In genomic region chr2:101362777-101363176, GRCh38 we compare ENCODE assay signal across 22 cellular contexts. TPM values are rescaled to one million over a fixed set of nuclear protein-coding genes. Genes with fewer than 3 reads are reported as not detected.
DNase-seq lines count a peak whose midpoint lies in the region; ATAC-seq and TF ChIP-seq lines count a peak whose summit lies in the region.
"Had no signal": no experiment of that assay in that cellular context is flagged by ENCODE, and none has a peak within 500 bp of the region (broad histone marks: within the 10 kb centered on the region; RNA-seq: fewer than 3 reads in every experiment).

No MANE protein-coding gene starts in this region.

- H3K36me3 Mint-ChIP-seq in activated naive CD4-positive, alpha-beta T cell treated with anti-CD3 and anti-CD28 coated beads, Interleukin-2, amount 10 ng/mL, durations not matched to agents 7 days and 5 days: no peaks in the 10 kb centered on the region
- no peaks in the 10 kb centered on the region for H3K36me3 Mint-ChIP-seq in effector memory CD8-positive, alpha-beta T cell (ENCODE audit: insufficient read depth)
- no peaks in the 10 kb centered on the region for H3K36me3 Mint-ChIP-seq in stimulated activated memory B cell treated with anti-CD40 and anti-IgM and Interleukin-4, amounts not matched to agents 10 μg/mL and 1 μg/mL and 100 μg/mL, for 72 hours
- no peaks in the 10 kb centered on the region for H3K36me3 Mint-ChIP-seq in HFFc6 (ENCODE audit: low read depth)
- H3K36me3 Mint-ChIP-seq: CD14-positive monocyte had no signal

- H3K4me3 ChIP-seq in HEK293 (ENCODE audit: low read depth, low read length): no peak overlapping the region
- H3K4me3 ChIP-seq: A549, GM23248, SJCRH30 had no signal

- no peak for ATAC-seq in effector memory CD8-positive, alpha-beta T cell (replicated peaks)
- no peak for ATAC-seq in stimulated activated memory B cell treated with anti-CD40 and anti-IgM and Interleukin-4, amounts not matched to agents 10 μg/mL and 1 μg/mL and 100 μg/mL, for 72 hours
- no peak for ATAC-seq in GM19463 (IDR thresholded peaks at IDR 0.05; ENCODE audit: unreplicated experiment)
- ATAC-seq: A549, Panc1 had no signal

- peaks cover 11% of the 10 kb centered on the region for H3K27me3 Mint-ChIP-seq in activated naive CD4-positive, alpha-beta T cell treated with anti-CD3 and anti-CD28 coated beads, Interleukin-2, amount 10 ng/mL, durations not matched to agents 7 days and 5 days
- H3K27me3 Mint-ChIP-seq in effector memory CD8-positive, alpha-beta T cell: no peaks in the 10 kb centered on the region
- no peaks in the 10 kb centered on the region for H3K27me3 Mint-ChIP-seq in stimulated activated memory B cell treated with anti-CD40 and anti-IgM and Interleukin-4, amounts not matched to agents 10 μg/mL and 1 μg/mL and 100 μg/mL, for 72 hours
- peaks cover 34% of the 10 kb centered on the region for H3K27me3 Mint-ChIP-seq in HFFc6 (ENCODE audit: insufficient read depth)

- no peaks in the 10 kb centered on the region for H3K9me3 ChIP-seq in HEK293 (ENCODE audit: control insufficient read depth, insufficient read depth, low read depth, low read length)
- H3K9me3 ChIP-seq: A549, SJCRH30 had no signal

- POLR2A ChIA-PET in HEK293 (lab: Yijun Ruan, JAX): no interaction called here

- H3K36me3 ChIP-seq in HEK293 (ENCODE audit: control insufficient read depth in 2 of 2, insufficient read depth in 1 of 2, low read length in 2 of 2): no peaks in the 10 kb centered on the region
- H3K36me3 ChIP-seq: SJCRH30 had no signal

- DNase-seq in activated naive CD4-positive, alpha-beta T cell treated with anti-CD3 and anti-CD28 coated beads, Interleukin-2, amount 10 ng/mL, durations not matched to agents 7 days and 5 days: no peak
- DNase-seq in activated naive CD4-positive, alpha-beta T cell treated with anti-CD3 and anti-CD28 coated beads, Interleukin-2, amount 50 U/mL, for 16 hours: no peak
- no peak for DNase-seq in effector memory CD8-positive, alpha-beta T cell
- DNase-seq in HFFc6: no peak
- no peak for DNase-seq in stimulated activated CD4-positive, alpha-beta T cell treated with anti-CD3 and anti-CD28 coated beads, Interleukin-4, amount 100 ng/mL, for 1 hour
- DNase-seq: DND-41, GM23248, H9, KG1, NCI-H1105, NCI-H2029, NCI-H345, NCI-H524 treated with DMSO at 0.1 percent for 48 hours, NCI-H82, SJCRH30 had no signal

- H3K4me3 Mint-ChIP-seq in activated naive CD4-positive, alpha-beta T cell treated with anti-CD3 and anti-CD28 coated beads, Interleukin-2, amount 10 ng/mL, durations not matched to agents 7 days and 5 days: no peak overlapping the region
- peak overlapping the region in 1 of 2 donors; percentile 68 for H3K4me3 Mint-ChIP-seq in effector memory CD8-positive, alpha-beta T cell
- H3K4me3 Mint-ChIP-seq in stimulated activated memory B cell treated with anti-CD40 and anti-IgM and Interleukin-4, amounts not matched to agents 10 μg/mL and 1 μg/mL and 100 μg/mL, for 72 hours: no peak overlapping the region
- no peak overlapping the region for H3K4me3 Mint-ChIP-seq in HFFc6
- H3K4me3 Mint-ChIP-seq: H9 had no signal

- H3K27ac Mint-ChIP-seq in activated naive CD4-positive, alpha-beta T cell treated with anti-CD3 and anti-CD28 coated beads, Interleukin-2, amount 10 ng/mL, durations not matched to agents 7 days and 5 days: peak overlapping the region; percentile 88
- H3K27ac Mint-ChIP-seq in effector memory CD8-positive, alpha-beta T cell: peak overlapping the region; percentile 77 to 90
- peak overlapping the region; percentile 69 for H3K27ac Mint-ChIP-seq in stimulated activated memory B cell treated with anti-CD40 and anti-IgM and Interleukin-4, amounts not matched to agents 10 μg/mL and 1 μg/mL and 100 μg/mL, for 72 hours
- H3K27ac Mint-ChIP-seq in HFFc6: no peak overlapping the region
- H3K27ac Mint-ChIP-seq: B cell, H9 had no signal

- H3K9me3 Mint-ChIP-seq in activated naive CD4-positive, alpha-beta T cell treated with anti-CD3 and anti-CD28 coated beads, Interleukin-2, amount 10 ng/mL, durations not matched to agents 7 days and 5 days: no peaks in the 10 kb centered on the region
- H3K9me3 Mint-ChIP-seq in effector memory CD8-positive, alpha-beta T cell: no peaks in the 10 kb centered on the region
- no peaks in the 10 kb centered on the region for H3K9me3 Mint-ChIP-seq in stimulated activated memory B cell treated with anti-CD40 and anti-IgM and Interleukin-4, amounts not matched to agents 10 μg/mL and 1 μg/mL and 100 μg/mL, for 72 hours
- H3K9me3 Mint-ChIP-seq in HFFc6: no peaks in the 10 kb centered on the region
- H3K9me3 Mint-ChIP-seq: H9 had no signal

- no peaks in the 10 kb centered on the region for H3K4me1 ChIP-seq in HEK293 (ENCODE audit: control insufficient read depth, insufficient read depth, low read length)
- H3K4me1 ChIP-seq: SJCRH30 had no signal

- TF ChIP-seq CTCF in HEK293 (tag by site-specific recombination; IDR thresholded peaks at IDR 0.05) (no peak), HFFc6 (IDR thresholded peaks at IDR 0.05) (no peak)

- no peak overlapping the region for H3K27ac ChIP-seq in HEK293 (ENCODE audit: extremely low read depth, low read depth, low read length)
- H3K27ac ChIP-seq: A549, GM23248, SJCRH30 had no signal

- CTCF ChIA-PET in activated naive CD4-positive, alpha-beta T cell treated with anti-CD3 and anti-CD28 coated beads, Interleukin-2, amount 10 ng/mL, durations not matched to agents 7 days and 5 days (lab: Charles Lee): interaction anchor here (0.8 to 3.3 kb wide), 5 partner anchors 13 to 110 kb away, joined by 3 to 16 read pairs (median 10); partner anchors contain the start of genes CNOT11 and CREG2
- CTCF ChIA-PET in HEK293 (lab: Yijun Ruan, JAX): interaction anchor here (1.1 to 2.2 kb wide), 3 partner anchors 13 to 24 kb away, joined by 4 to 9 read pairs (median 5); partner anchors contain the start of gene CREG2

- peaks cover 48% of the 10 kb centered on the region for H3K4me1 Mint-ChIP-seq in activated naive CD4-positive, alpha-beta T cell treated with anti-CD3 and anti-CD28 coated beads, Interleukin-2, amount 10 ng/mL, durations not matched to agents 7 days and 5 days
- peaks cover 20 to 32% of the 10 kb centered on the region in 2 donors for H3K4me1 Mint-ChIP-seq in effector memory CD8-positive, alpha-beta T cell (ENCODE audit: low read depth in 2 of 2)
- H3K4me1 Mint-ChIP-seq in stimulated activated memory B cell treated with anti-CD40 and anti-IgM and Interleukin-4, amounts not matched to agents 10 μg/mL and 1 μg/mL and 100 μg/mL, for 72 hours: peaks cover 30% of the 10 kb centered on the region
- peaks cover 6% of the 10 kb centered on the region for H3K4me1 Mint-ChIP-seq in HFFc6 (ENCODE audit: low read depth)

TF ChIP-seq in HEK293, 187 proteins besides CTCF, POLR2A, EP300 and RAD21:
- peak; percentile 71; the same call in 1 of the 2 replicates for TF ChIP-seq SCRT2 (tag by site-specific recombination; IDR thresholded peaks at IDR 0.05)
- TF ChIP-seq ZIC2 (tag by site-specific recombination; IDR thresholded peaks at IDR 0.05): 0 out of 2 replicates have a peak, but pooled peaks have one; percentile 25
- TF ChIP-seq ZNF664 (tag by site-specific recombination; IDR thresholded peaks at IDR 0.05): no peak
- 0 out of 2 replicates have a peak, but pooled peaks have one; percentile 11 for TF ChIP-seq SCRT1 (tag by site-specific recombination; IDR thresholded peaks at IDR 0.05; ENCODE audit: borderline replicate concordance)

RNA-seq across cellular contexts. Expression of gene CREG2, which starts 24.5 kb away (rescaled TPM):
- total RNA-seq in HFFc6 (2021; fragmentation: NEBNext Ultra II Directional; extraction: Animal tissue kit (Norgen Biotek cat#: 25700)): not detected
- total RNA-seq: B cell had no signal

RNA-seq across cellular contexts. Expression of gene RNF149, which starts 54.3 kb away (rescaled TPM):
- 10 to 100 TPM; 24.6 to 33.4 (median 26.0) TPM for total RNA-seq in HFFc6 (2021; fragmentation: NEBNext Ultra II Directional; extraction: Animal tissue kit (Norgen Biotek cat#: 25700))
